In genomic region chr13:97259787-97260641, GRCh38 we compare ENCODE assay signal across 1 cellular context.
TF ChIP-seq lines count a peak whose summit lies in the region.

No MANE protein-coding gene starts in this region.

TF ChIP-seq in H1, 55 proteins besides CTCF, POLR2A, EP300 and RAD21 (continued from another document):
- TF ChIP-seq CHD1 (IDR thresholded peaks at IDR 0.05; ENCODE audit: low read depth, low read length), result no peak
- TF ChIP-seq NRF1 (IDR thresholded peaks at IDR 0.05; ENCODE audit: low read depth, low read length), result no peak
- no peak for TF ChIP-seq EZH2 (IDR thresholded peaks at IDR 0.05; ENCODE audit: low read depth, low read length, severe bottlenecking)
- TF ChIP-seq HDAC6 (IDR thresholded peaks at IDR 0.05; ENCODE audit: low read depth, low read length), result no peak
- TF ChIP-seq NANOG (IDR thresholded peaks at IDR 0.05; ENCODE audit: insufficient read depth, low read depth, low read length, poor library complexity, severe bottlenecking), result no peak
- TF ChIP-seq GABPA (IDR thresholded peaks at IDR 0.05; ENCODE audit: borderline replicate concordance, insufficient read depth, low read length), result no peak
- no peak for TF ChIP-seq POU5F1 (IDR thresholded peaks at IDR 0.05; ENCODE audit: low read depth, low read length)
- no peak for TF ChIP-seq SIX5 (IDR thresholded peaks at IDR 0.05; ENCODE audit: low read depth, low read length)
- no peak for TF ChIP-seq SIRT6 (IDR thresholded peaks at IDR 0.05; ENCODE audit: low read length)
- TF ChIP-seq, protein P1, sequence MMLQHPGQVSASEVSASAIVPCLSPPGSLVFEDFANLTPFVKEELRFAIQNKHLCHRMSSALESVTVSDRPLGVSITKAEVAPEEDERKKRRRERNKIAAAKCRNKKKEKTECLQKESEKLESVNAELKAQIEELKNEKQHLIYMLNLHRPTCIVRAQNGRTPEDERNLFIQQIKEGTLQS (IDR thresholded peaks at IDR 0.05; ENCODE audit: insufficient read depth, low read depth, low read length), result no peak
- no peak for TF ChIP-seq YY1 (IDR thresholded peaks at IDR 0.05; ENCODE audit: low read depth, low read length)
- no peak for TF ChIP-seq HDAC2 (IDR thresholded peaks at IDR 0.05; ENCODE audit: borderline replicate concordance in 1 of 2, low read depth in 2 of 2, low read length in 2 of 2)
- no peak for TF ChIP-seq EGR1 (IDR thresholded peaks at IDR 0.05; ENCODE audit: borderline replicate concordance, low read depth, low read length)
- TF ChIP-seq CREB1 (IDR thresholded peaks at IDR 0.05), result no peak
TF ChIP-seq in H1: peak in this region for 0.
